26 cellular contexts compared by ENCODE assay signal in the genomic region with DNA sequence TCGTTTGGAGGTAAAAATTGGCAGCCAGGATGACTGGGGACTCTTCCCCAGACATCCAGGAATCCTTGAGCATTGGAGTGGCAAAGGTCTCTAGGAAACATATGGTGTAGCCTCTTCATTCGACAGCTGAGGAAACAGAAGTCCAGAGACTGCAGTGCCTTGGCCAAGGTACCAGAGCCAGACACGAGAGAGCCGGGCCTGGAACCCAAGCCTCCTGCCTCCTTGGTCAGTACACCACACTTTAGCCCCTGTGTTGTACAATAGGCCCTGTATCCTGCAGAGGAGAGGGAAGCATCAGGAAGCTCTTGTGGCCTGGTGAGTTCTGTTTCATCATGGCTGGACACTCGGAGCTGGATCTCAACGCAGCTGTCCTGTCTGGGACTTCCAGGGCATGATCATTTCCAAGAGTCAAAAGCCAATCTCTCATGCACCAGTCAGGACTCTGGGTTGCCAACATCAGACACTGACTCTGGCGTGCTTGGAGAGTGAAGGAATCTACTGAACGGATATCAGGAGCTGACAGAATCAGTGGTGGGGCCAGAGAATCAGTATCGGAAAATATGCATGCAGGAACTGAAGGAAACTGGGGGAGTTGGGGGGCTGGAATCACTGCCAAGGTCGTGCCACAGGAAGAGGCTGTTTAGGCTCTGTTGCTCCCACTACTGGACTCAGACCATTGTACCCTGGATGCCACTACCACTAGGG.
"Had no signal": no experiment of that assay in that cellular context is flagged by ENCODE, and none has a peak within 500 bp of the region (broad histone marks: within the 10 kb centered on the region; RNA-seq: fewer than 3 reads in every experiment).

No MANE protein-coding gene starts in this region.

- H3K27me3 ChIP-seq: ovary, thyroid gland, vagina had no signal

- DNase-seq: occipital lobe; ovary; psoas muscle; right cardiac atrium; right lobe of liver; sigmoid colon; small intestine; stimulated activated CD4-positive, alpha-beta T cell treated with anti-CD3 and anti-CD28 coated beads, Interleukin-15, amount 100 ng/mL, for 24 hours; stimulated activated CD4-positive, alpha-beta T cell treated with anti-CD3 and anti-CD28 coated beads, Interleukin-2, amount 100 ng/mL, for 24 hours; stimulated activated CD4-positive, alpha-beta T cell treated with anti-CD3 and anti-CD28 coated beads, Interleukin-2, amount 100 ng/mL, for 48 hours; stimulated activated CD4-positive, alpha-beta T cell treated with anti-CD3 and anti-CD28 coated beads, Interleukin-4, amount 100 ng/mL, for 24 hours; stimulated activated naive B cell treated with anti-CD40 and anti-IgM and Interleukin-4, amounts not matched to agents 10 μg/mL and 1 μg/mL and 100 μg/mL, for 72 hours; stimulated activated naive CD4-positive, alpha-beta T cell treated with Interleukin-2 at 50 U/mL for 16 hours; stomach; thyroid gland; trophoblast cell; upper lobe of left lung had no signal

- H3K4me1 Mint-ChIP-seq: neural progenitor cell; stimulated activated effector memory CD8-positive, alpha-beta T cell treated with anti-CD3 and anti-CD28 coated beads, Interleukin-12 subunit alpha, Interleukin-12 subunit beta, amount 100 ng/mL, for 72 hours; stimulated activated naive B cell treated with anti-CD40 and anti-IgM and Interleukin-4, amounts not matched to agents 10 μg/mL and 1 μg/mL and 100 μg/mL, for 72 hours had no signal

- H3K27ac Mint-ChIP-seq: nephron; neural progenitor cell; progenitor cell of endocrine pancreas; stimulated activated effector memory CD8-positive, alpha-beta T cell treated with anti-CD3 and anti-CD28 coated beads, Interleukin-12 subunit alpha, Interleukin-12 subunit beta, amount 100 ng/mL, for 72 hours; stimulated activated naive B cell treated with anti-CD40 and anti-IgM and Interleukin-4, amounts not matched to agents 10 μg/mL and 1 μg/mL and 100 μg/mL, for 72 hours; stimulated activated naive CD8-positive, alpha-beta T cell treated with anti-CD3 and anti-CD28 coated beads, Interleukin-15, Interleukin-2, amounts not matched to agents 100 ng/mL and 50 ng/mL, for 24 hours had no signal

- H3K36me3 ChIP-seq: neural progenitor cell, ovary, right lobe of liver, sigmoid colon, stomach, thoracic aorta, thyroid gland, tibial nerve, upper lobe of left lung, vagina had no signal

- H3K4me3 ChIP-seq: neural progenitor cell, ovary, psoas muscle, right lobe of liver, sigmoid colon, stomach, thoracic aorta, thyroid gland, tibial nerve, upper lobe of left lung, vagina had no signal

- H3K9me3 ChIP-seq: ovary, psoas muscle, right lobe of liver, sigmoid colon, thoracic aorta, thyroid gland, tibial nerve, upper lobe of left lung, vagina had no signal

- H3K27ac ChIP-seq: neural progenitor cell, ovary, parathyroid adenoma, psoas muscle, right lobe of liver, sigmoid colon, stomach, thoracic aorta, thyroid gland, tibial nerve, upper lobe of left lung, vagina had no signal

- H3K9me3 Mint-ChIP-seq: nephron; neural progenitor cell; stimulated activated effector memory CD8-positive, alpha-beta T cell treated with anti-CD3 and anti-CD28 coated beads, Interleukin-12 subunit alpha, Interleukin-12 subunit beta, amount 100 ng/mL, for 72 hours; stimulated activated naive B cell treated with anti-CD40 and anti-IgM and Interleukin-4, amounts not matched to agents 10 μg/mL and 1 μg/mL and 100 μg/mL, for 72 hours; stimulated activated naive CD8-positive, alpha-beta T cell treated with anti-CD3 and anti-CD28 coated beads, Interleukin-15, Interleukin-2, amounts not matched to agents 100 ng/mL and 50 ng/mL, for 24 hours had no signal

- H3K9ac ChIP-seq: neural progenitor cell, parathyroid adenoma had no signal

- H3K36me3 Mint-ChIP-seq: neural progenitor cell; stimulated activated effector memory CD8-positive, alpha-beta T cell treated with anti-CD3 and anti-CD28 coated beads, Interleukin-12 subunit alpha, Interleukin-12 subunit beta, amount 100 ng/mL, for 72 hours had no signal

- H3K4me3 Mint-ChIP-seq: nephron; neural progenitor cell; stimulated activated effector memory CD8-positive, alpha-beta T cell treated with anti-CD3 and anti-CD28 coated beads, Interleukin-12 subunit alpha, Interleukin-12 subunit beta, amount 100 ng/mL, for 72 hours; stimulated activated naive B cell treated with anti-CD40 and anti-IgM and Interleukin-4, amounts not matched to agents 10 μg/mL and 1 μg/mL and 100 μg/mL, for 72 hours; stimulated activated naive CD8-positive, alpha-beta T cell treated with anti-CD3 and anti-CD28 coated beads, Interleukin-15, Interleukin-2, amounts not matched to agents 100 ng/mL and 50 ng/mL, for 24 hours had no signal

- H3K4me1 ChIP-seq: parathyroid adenoma, psoas muscle, right lobe of liver, sigmoid colon, thyroid gland, tibial nerve, upper lobe of left lung had no signal
